ENCODE assay signal across 19 cellular contexts in genomic region chr12:114391088-114391487, GRCh38. TPM values are rescaled to one million over a fixed set of nuclear protein-coding genes. Genes with fewer than 3 reads are reported as not detected.
DNase-seq lines count a peak whose midpoint lies in the region; ATAC-seq and TF ChIP-seq lines count a peak whose summit lies in the region.
"Had no signal": no experiment of that assay in that cellular context is flagged by ENCODE, and none has a peak within 500 bp of the region (broad histone marks: within the 10 kb centered on the region; RNA-seq: fewer than 3 reads in every experiment).

No MANE protein-coding gene starts in this region.

- no peak overlapping the region for H3K56ac ChIP-seq in IMR-90 (ENCODE audit: extremely low read depth, insufficient read depth, low read length)

- H3K4me3 ChIP-seq in right cardiac atrium (ENCODE audit: low read length): no peak overlapping the region
- H3K4me3 ChIP-seq in IMR-90 (ENCODE audit: insufficient read depth, low read depth, low read length): no peak overlapping the region
- no peak overlapping the region for H3K4me3 ChIP-seq in fibroblast of mammary gland (ENCODE audit: control insufficient read depth, low read depth, low read length)

- H3K4ac ChIP-seq in IMR-90 (ENCODE audit: low read depth, low read length): no peak overlapping the region

- no peaks in the 10 kb centered on the region for H3K9me3 ChIP-seq in right cardiac atrium (ENCODE audit: control insufficient read depth, low read length)
- no peaks in the 10 kb centered on the region for H3K9me3 ChIP-seq in IMR-90 (ENCODE audit: control insufficient read depth, insufficient read depth, low read length)
- H3K9me3 ChIP-seq: BE2C had no signal

- TF ChIP-seq POLR2A in IMR-90 (IDR thresholded peaks at IDR 0.05; ENCODE audit: low read depth, low read length): no peak

- peaks cover 37% of the 10 kb centered on the region; the same call in 1 of the 2 replicates for H4K20me1 ChIP-seq in IMR-90 (ENCODE audit: insufficient read depth, low read length)

- no peak overlapping the region for H3K27ac Mint-ChIP-seq in MCF 10A (ENCODE audit: low read depth, unreplicated experiment)
- H3K27ac Mint-ChIP-seq: CD4-positive, alpha-beta memory T cell had no signal

- no peak overlapping the region for H4K5ac ChIP-seq in IMR-90 (ENCODE audit: low read depth, low read length)

- peak overlapping the region; percentile 16; the same call in 1 of the 2 replicates for H3K4me2 ChIP-seq in IMR-90 (ENCODE audit: low read depth, low read length)

- BruUV-seq in IMR-90 (replicated peaks; lab: Mats Ljungman, UMichigan) (no TSS peak), MCF 10A (replicated peaks; lab: Mats Ljungman, UMichigan) (no TSS peak)

- H2BK15ac ChIP-seq in IMR-90 (ENCODE audit: low read depth, low read length): no peak overlapping the region

- peak overlapping the region; percentile 76 for H3K23ac ChIP-seq in IMR-90 (ENCODE audit: low read depth, low read length)

- POLR2A ChIA-PET in IMR-90 (lab: Charles Lee; ENCODE audit: unreplicated experiment) (no interaction called here), MCF 10A (lab: Yijun Ruan, JAX) (interaction anchor here (0.7 kb wide), 1 partner anchor 1094 kb away, joined by 3 read pairs; no protein-coding TSS in a partner anchor)

- H3K4me1 ChIP-seq in right cardiac atrium (ENCODE audit: control insufficient read depth, insufficient read depth, low read length) (peaks cover 3% of the 10 kb centered on the region), IMR-90 (ENCODE audit: control insufficient read depth, insufficient read depth, low read length) (peaks cover 21% of the 10 kb centered on the region)
- H3K4me1 ChIP-seq: BE2C had no signal

- no peak for TF ChIP-seq RAD21 in IMR-90 (IDR thresholded peaks at IDR 0.05; ENCODE audit: low read length)

- intact Hi-C loops in right cardiac atrium (cut with DNase I) (no loop called here), cardiac septum (cut with DNase I) (no loop called here), IMR-90 (cut with micrococcal nuclease) (loop anchor here (5.0 kb wide), 1 partner anchor 766 kb away; no protein-coding TSS in a partner anchor), MCF 10A (cut with micrococcal nuclease) (no loop called here)

- H3K4me3 Mint-ChIP-seq in MCF 10A (ENCODE audit: unreplicated experiment): no peak overlapping the region
- H3K4me3 Mint-ChIP-seq: CD4-positive, alpha-beta memory T cell had no signal

- 29% methylated on average over 4 of the region's 4 CpGs for WGBS in right cardiac atrium
- WGBS in IMR-90 (ENCODE audit: extremely low coverage in 2 of 2, insufficient read length in 1 of 2), 2 experiments: 8% methylated on average over 2 of the region's 4 CpGs; no CpG with 5 or more reads in 1 of the 2 experiments

- dilution Hi-C loops in IMR-90 (cut with HindIII; ENCODE audit: low sequenced_read_pairs, unreplicated experiment): no loop called here

- H3K9ac ChIP-seq in IMR-90 (ENCODE audit: low read depth, low read length): no peak overlapping the region

- no peak overlapping the region for H3K14ac ChIP-seq in IMR-90 (replicated peaks; ENCODE audit: low read depth, low read length)

- no peak overlapping the region for H2BK5ac ChIP-seq in IMR-90 (ENCODE audit: low read depth, low read length, poor library complexity, severe bottlenecking)

- H3K9me1 ChIP-seq in IMR-90 (ENCODE audit: insufficient read depth, low read length): peaks cover 13% of the 10 kb centered on the region

- H3K27me3 Mint-ChIP-seq in MCF 10A (ENCODE audit: insufficient read depth, unreplicated experiment): peaks cover 46% of the 10 kb centered on the region

- no peaks in the 10 kb centered on the region for H3K4me1 Mint-ChIP-seq in MCF 10A (ENCODE audit: insufficient read depth, unreplicated experiment)

- H2AFZ ChIP-seq in IMR-90 (replicated peaks; ENCODE audit: low read length, poor library complexity): no peak overlapping the region

- peaks cover 58% of the 10 kb centered on the region for H3K36me3 ChIP-seq in IMR-90 (ENCODE audit: control insufficient read depth, insufficient read depth, low read length)
- H3K36me3 ChIP-seq: BE2C had no signal

- H3K27me3 ChIP-seq in right cardiac atrium (ENCODE audit: control insufficient read depth, insufficient read depth): no peaks in the 10 kb centered on the region
- no peaks in the 10 kb centered on the region for H3K27me3 ChIP-seq in IMR-90 (ENCODE audit: control insufficient read depth, insufficient read depth, low read length)

- no peak overlapping the region for H4K8ac ChIP-seq in IMR-90 (ENCODE audit: low read depth in 2 of 2, low read length in 2 of 2)

- CTCF ChIA-PET in IMR-90 (lab: Yijun Ruan, JAX): no interaction called here
- CTCF ChIA-PET in MCF 10A (lab: Yijun Ruan, JAX): no interaction called here

- H3K18ac ChIP-seq in IMR-90 (ENCODE audit: low read depth, low read length): no peak overlapping the region

- peak overlapping the region; percentile 36; the same call in 1 of the 2 replicates for H2AK5ac ChIP-seq in IMR-90 (ENCODE audit: low read depth, low read length)

- H2BK20ac ChIP-seq in IMR-90 (ENCODE audit: low read depth, low read length): no peak overlapping the region

- H4K91ac ChIP-seq in IMR-90 (ENCODE audit: insufficient read depth, low read depth, low read length): no peak overlapping the region

- in situ Hi-C loops in IMR-90 (cut with MboI; ENCODE audit: low sequenced_read_pairs): no loop called here

- ATAC-seq in right cardiac atrium: no peak
- peak; percentile 49 for ATAC-seq in IMR-90 (ENCODE audit: low read depth)
- no peak for ATAC-seq in GM18517 (IDR thresholded peaks at IDR 0.05; ENCODE audit: unreplicated experiment)

- no peaks in the 10 kb centered on the region for H3K36me3 Mint-ChIP-seq in MCF 10A (ENCODE audit: insufficient read depth, unreplicated experiment)
- H3K36me3 Mint-ChIP-seq: CD4-positive, alpha-beta memory T cell had no signal

- peaks cover 31 to 77% of the 10 kb centered on the region in 2 experiments for H3K79me1 ChIP-seq in IMR-90 (ENCODE audit: low read depth in 1 of 2, low read length in 2 of 2)

- H2AK9ac ChIP-seq in IMR-90 (replicated peaks; ENCODE audit: low read depth, low read length, poor library complexity): no peak overlapping the region

- H3K27ac ChIP-seq in right cardiac atrium (ENCODE audit: low read length): peak overlapping the region; percentile 61
- H3K27ac ChIP-seq in IMR-90 (ENCODE audit: insufficient read depth, low read length): no peak overlapping the region
- H3K27ac ChIP-seq: C4-2B had no signal

- no peak overlapping the region for H2BK120ac ChIP-seq in IMR-90 (ENCODE audit: low read depth, low read length)

- H3K9me3 Mint-ChIP-seq in MCF 10A (ENCODE audit: unreplicated experiment): no peaks in the 10 kb centered on the region

- TF ChIP-seq CTCF in IMR-90 (conservative IDR thresholded peaks at IDR 0.05; ENCODE audit: low read depth, low read length) (no peak), fibroblast of mammary gland (conservative IDR thresholded peaks at IDR 0.05; ENCODE audit: control insufficient read depth, insufficient read depth, low read depth, low read length) (no peak), MCF 10A (IDR thresholded peaks at IDR 0.05; ENCODE audit: unreplicated experiment) (no peak)

- DNase-seq in right cardiac atrium (no peak), cardiac septum (ENCODE audit: low spot score) (no peak), IMR-90 (peak; percentile 75), fibroblast of mammary gland (ENCODE audit: low read depth) (peak; percentile 36), SKM-1 (lab: John Stamatoyannopoulos, UW; ENCODE audit: unreplicated experiment) (no peak), MCF 10A (ENCODE audit: unreplicated experiment) (no peak)
- DNase-seq: ACHN; BE2C; CD4-positive, alpha-beta memory T cell; COR-L47; DMS153; DMS79 treated with DMSO at 0.1 percent for 48 hours; GDM1; HCEC 1CT; KBM-7 had no signal

TF ChIP-seq in IMR-90, 13 proteins besides CTCF, POLR2A, EP300 and RAD21:
- TF ChIP-seq, protein P1, sequence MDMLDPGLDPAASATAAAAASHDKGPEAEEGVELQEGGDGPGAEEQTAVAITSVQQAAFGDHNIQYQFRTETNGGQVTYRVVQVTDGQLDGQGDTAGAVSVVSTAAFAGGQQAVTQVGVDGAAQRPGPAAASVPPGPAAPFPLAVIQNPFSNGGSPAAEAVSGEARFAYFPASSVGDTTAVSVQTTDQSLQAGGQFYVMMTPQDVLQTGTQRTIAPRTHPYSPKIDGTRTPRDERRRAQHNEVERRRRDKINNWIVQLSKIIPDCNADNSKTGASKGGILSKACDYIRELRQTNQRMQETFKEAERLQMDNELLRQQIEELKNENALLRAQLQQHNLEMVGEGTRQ (IDR thresholded peaks at IDR 0.05; ENCODE audit: low read depth, low read length): no peak
- TF ChIP-seq RFX5 (IDR thresholded peaks at IDR 0.05; ENCODE audit: low read depth, low read length) (no peak), RCOR1 (IDR thresholded peaks at IDR 0.05; ENCODE audit: insufficient replicate concordance, low read length) (no peak), MAFK (IDR thresholded peaks at IDR 0.05; ENCODE audit: low read depth, low read length) (no peak), MXI1 (IDR thresholded peaks at IDR 0.05; ENCODE audit: borderline replicate concordance, low read depth, low read length) (no peak), SMC3 (IDR thresholded peaks at IDR 0.05; ENCODE audit: low read depth, low read length) (no peak), CHD1 (IDR thresholded peaks at IDR 0.05; ENCODE audit: low read depth, low read length) (no peak), ELK1 (IDR thresholded peaks at IDR 0.05; ENCODE audit: borderline replicate concordance, low read depth, low read length) (no peak), CEBPB (IDR thresholded peaks at IDR 0.05; ENCODE audit: low read depth, low read length) (no peak)

RNA-seq across cellular contexts. Expression of gene TBX5, which starts 14.9 kb away (rescaled TPM):
- total RNA-seq in right cardiac atrium: 100 to 1,000 TPM; 181 to 275 (median 191) TPM
- 97.3 TPM for polyA plus RNA-seq in right cardiac atrium
- 34.6 TPM for total RNA-seq in cardiac septum
- 10.8 and 13.3 TPM in 2 replicates for total RNA-seq in IMR-90 (2012; rRNA removed)
- 14.7 and 16.6 TPM in 2 replicates for polyA plus RNA-seq in IMR-90 (2012; rRNA removed)
- polyA plus RNA-seq in IMR-90 (2012; cell fraction: cytosol; rRNA removed): 8.9 and 16.8 TPM in 2 replicates
- 36.1 and 51.2 TPM in 2 replicates for polyA plus RNA-seq in IMR-90 (2012; cell fraction: nucleus; rRNA removed; ENCODE audit: low replicate concordance)
- total RNA-seq in MCF 10A (2022): not detected in 2 replicates
- total RNA-seq: A172; CD4-positive, alpha-beta memory T cell; H4 had no signal
- polyA plus RNA-seq: CD4-positive, alpha-beta memory T cell had no signal

Comparison
In these comparisons a context has a peak if more than half of its experiments do, and no peak if none do; other contexts are left out.
1. DNase-seq: peak in IMR-90 (single experiment) and fibroblast of mammary gland (single experiment); none in right cardiac atrium (0 of 3), cardiac septum (single experiment), SKM-1 (single experiment) and MCF 10A (single experiment).
2. RNA of gene TBX5, which starts 14.9 kb away (total RNA-seq): 181 to 275 TPM in right cardiac atrium, 34.6 TPM in cardiac septum (single experiment) and 10.8 to 13.3 TPM in IMR-90; not detected in MCF 10A; every median in the first group is over 10 times any median in the second.